Comparison of ENCODE assay signal across 7 cellular contexts in the genomic region with DNA sequence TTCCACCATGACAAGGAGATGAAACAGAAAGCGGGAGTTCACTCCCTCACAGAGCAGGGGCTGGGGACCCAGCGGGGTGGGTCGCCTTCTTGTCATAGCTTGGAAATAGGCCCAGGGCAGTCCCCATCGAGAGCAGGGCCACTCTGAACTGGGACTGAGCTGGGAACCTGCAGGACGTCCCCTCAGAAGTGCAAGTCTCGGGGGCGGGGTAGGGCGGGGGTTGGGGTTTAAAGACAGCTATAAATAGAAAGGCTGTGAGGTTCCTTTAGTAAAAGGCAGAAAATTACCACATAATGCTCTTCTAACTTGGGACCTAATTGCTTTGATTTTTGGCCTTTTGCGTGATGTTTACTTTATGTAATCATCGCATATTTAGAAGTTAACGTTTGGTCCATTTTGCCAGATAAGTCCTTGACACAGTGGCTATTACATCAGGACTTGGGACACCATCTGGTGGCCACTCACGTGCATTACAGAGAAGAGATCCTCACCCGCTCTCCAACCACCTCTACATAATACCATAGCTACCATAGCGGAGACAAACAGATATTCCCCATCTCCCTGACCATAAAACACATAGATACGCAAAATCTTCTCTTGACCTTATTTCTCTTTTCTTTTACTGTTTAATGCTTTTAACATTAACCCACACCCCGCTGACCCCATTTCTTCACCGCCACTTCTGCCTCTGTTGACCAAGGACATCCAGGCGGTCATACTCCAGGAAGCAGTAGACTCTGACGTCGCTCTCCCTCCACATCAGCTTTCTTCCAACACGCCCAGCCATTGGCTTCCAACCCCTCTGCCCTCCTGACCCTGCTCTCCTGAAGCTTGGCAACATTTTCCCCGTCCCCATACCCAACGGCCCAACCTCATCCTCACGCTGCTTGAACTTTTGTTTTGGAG. TPM values are rescaled to one million over a fixed set of nuclear protein-coding genes. Genes with fewer than 3 reads are reported as not detected.
A peak's percentile ranks its signal among the peaks of the same experiment; 100 is the strongest.
DNase-seq lines count a peak whose midpoint lies in the region; ATAC-seq and FAIRE-seq lines count a peak whose summit lies in the region.

No MANE protein-coding gene starts in this region.

- H3K4me3 Mint-ChIP-seq in activated naive CD8-positive, alpha-beta T cell treated with anti-CD3 and anti-CD28 coated beads for 36 hours = no peak overlapping the region

- H3K4me1 Mint-ChIP-seq in activated naive CD8-positive, alpha-beta T cell treated with anti-CD3 and anti-CD28 coated beads for 36 hours = peaks cover 67% of the 10 kb centered on the region

- peak; percentile 81 for FAIRE-seq in G401.6 (lab: Jason Lieb, UNC)

- H3K9me3 Mint-ChIP-seq in activated naive CD8-positive, alpha-beta T cell treated with anti-CD3 and anti-CD28 coated beads for 36 hours = no peaks in the 10 kb centered on the region

- ATAC-seq in Right ventricle myocardium inferior (peak; percentile 84), GM21825 (IDR thresholded peaks at IDR 0.05; ENCODE audit: unreplicated experiment) (no peak)

- H3K27ac Mint-ChIP-seq in activated naive CD8-positive, alpha-beta T cell treated with anti-CD3 and anti-CD28 coated beads for 36 hours = peak overlapping the region; percentile 67

- intact Hi-C loops in Right ventricle myocardium inferior (cut with DNase I) = loop anchor here (1.0 to 5.0 kb wide), 3 partner anchors 91 to 143 kb away; a partner anchor contains a TSS

- DNase-seq in HT-29 (ENCODE audit: low spot score) = peak; percentile 47
- DNase-seq in RPMI7951 (ENCODE audit: low read depth) = peak; percentile 56
- peak; percentile 54 for DNase-seq in activated naive CD8-positive, alpha-beta T cell treated with anti-CD3 and anti-CD28 coated beads for 36 hours
- no peak for DNase-seq in Right ventricle myocardium inferior (ENCODE audit: missing footprints)
- peak; percentile 64 for DNase-seq in pons (ENCODE audit: low spot score)

- H3K27me3 Mint-ChIP-seq in activated naive CD8-positive, alpha-beta T cell treated with anti-CD3 and anti-CD28 coated beads for 36 hours = no peaks in the 10 kb centered on the region

- H3K36me3 Mint-ChIP-seq in activated naive CD8-positive, alpha-beta T cell treated with anti-CD3 and anti-CD28 coated beads for 36 hours = peaks cover 42% of the 10 kb centered on the region

RNA-seq across cellular contexts. Expression of a gene that starts 27.5 kb away (rescaled TPM):
- not detected in 2 replicates for total RNA-seq in HT-29 (2014; rRNA removed; shearing (Covaris generic))
- not detected in 2 replicates for total RNA-seq in RPMI7951 (2014; rRNA removed; shearing (Covaris generic))
- 1 to 10 TPM in 1 of 2 experiments, under 1 TPM in 1; 0.88 to 1.0 TPM for total RNA-seq in activated naive CD8-positive, alpha-beta T cell treated with anti-CD3 and anti-CD28 coated beads for 36 hours
- total RNA-seq in Right ventricle myocardium inferior = 0.78 TPM
